ENCODE assay signal across 8 cellular contexts in genomic region chr13:28532226-28533048, GRCh38. TPM values are rescaled to one million over a fixed set of nuclear protein-coding genes. Genes with fewer than 3 reads are reported as not detected.
DNase-seq lines count a peak whose midpoint lies in the region; ATAC-seq and TF ChIP-seq lines count a peak whose summit lies in the region.

No MANE protein-coding gene starts in this region.

- no peak for ATAC-seq in HG02798 (IDR thresholded peaks at IDR 0.05; ENCODE audit: poor library complexity, unreplicated experiment)

- DNase-seq in EH (ENCODE audit: low read depth) (peak; percentile 50), M059J (ENCODE audit: low read depth) (peak; percentile 34), erythroblast (lab: John Stamatoyannopoulos, UW) (peak; percentile 57 to 87), myocyte (ENCODE audit: low read depth) (peak; percentile 5), NCI-H524 treated with DMSO at 0.1 percent for 48 hours (lab: John Stamatoyannopoulos, UW) (no peak), NOMO-1 (lab: John Stamatoyannopoulos, UW; ENCODE audit: unreplicated experiment in 2 of 2) (no peak)
- DNase-seq in NK-92 treated with Interleukin-12 subunit alpha and Interleukin-12 subunit beta, amount 100 ng/mL, for 24 hours (lab: John Stamatoyannopoulos, UW): no peak

- no peak for TF ChIP-seq POLR2A in erythroblast (IDR thresholded peaks at IDR 0.05; ENCODE audit: low read length)

RNA-seq across cellular contexts. Expression of gene FLT1, which starts 37.5 kb away (rescaled TPM):
- total RNA-seq in M059J (2014; rRNA removed; shearing (Covaris generic)): 1.4 and 3.5 TPM in 2 replicates
- total RNA-seq in myocyte: not detected in 2 replicates
- 0.01 TPM for polyA plus RNA-seq in myocyte (2012)

Comparison
In these comparisons a context has a peak if more than half of its experiments do, and no peak if none do; other contexts are left out.
1. DNase-seq: peak in EH (single experiment), M059J (single experiment), erythroblast (2 of 2) and myocyte (single experiment); none in NCI-H524 treated with DMSO at 0.1 percent for 48 hours (single experiment), NOMO-1 (0 of 2) and NK-92 treated with Interleukin-12 subunit alpha and Interleukin-12 subunit beta, amount 100 ng/mL, for 24 hours (single experiment).